ENCODE assay signal across 8 cellular contexts in the genomic region with DNA sequence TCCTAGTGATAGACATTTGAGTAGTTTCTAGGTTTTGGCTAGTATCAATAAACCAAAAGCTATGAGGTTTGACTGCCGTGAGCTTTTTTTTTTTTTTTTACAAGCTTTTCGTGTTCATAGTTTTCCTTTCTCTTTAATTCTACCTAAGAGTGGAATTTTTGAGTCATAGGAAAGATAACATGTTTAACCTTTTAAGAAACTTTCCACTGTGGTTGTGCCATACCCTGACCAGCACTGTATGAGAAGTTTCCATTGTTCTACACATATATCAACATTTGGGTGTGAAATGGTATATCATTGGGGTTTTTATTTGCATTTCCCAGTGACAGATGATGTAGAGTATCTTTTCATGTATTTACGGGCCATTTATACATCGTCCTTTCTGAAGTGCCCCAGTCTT. TPM values are rescaled to one million over a fixed set of nuclear protein-coding genes. Genes with fewer than 3 reads are reported as not detected.
A peak's percentile ranks its signal among the peaks of the same experiment; 100 is the strongest.
DNase-seq lines count a peak whose midpoint lies in the region; ATAC-seq and TF ChIP-seq lines count a peak whose summit lies in the region.

No MANE protein-coding gene starts in this region.

- H3K27ac Mint-ChIP-seq in HFFc6, result no peak overlapping the region

- H3K4me3 ChIP-seq in GM12864 (ENCODE audit: low read depth, low read length) (no peak overlapping the region; the same call in 1 of the 2 replicates), choroid plexus epithelial cell (ENCODE audit: low read depth, low read length) (no peak overlapping the region)

- peaks cover 10% of the 10 kb centered on the region for H3K9me3 Mint-ChIP-seq in HFFc6

- no peak overlapping the region for H3K4me3 Mint-ChIP-seq in HFFc6

- TF ChIP-seq CTCF in GM12864 (IDR thresholded peaks at IDR 0.05; ENCODE audit: low read depth, low read length, missing control alignments) (no peak), choroid plexus epithelial cell (conservative IDR thresholded peaks at IDR 0.05; ENCODE audit: low read depth, low read length) (no peak), HFFc6 (IDR thresholded peaks at IDR 0.05) (no peak)

- peak; percentile 57 for DNase-seq in GM12864 (ENCODE audit: low read depth)
- peak; percentile 9 for DNase-seq in HT1080 (ENCODE audit: low read depth)
- peak; percentile 70 for DNase-seq in choroid plexus epithelial cell (ENCODE audit: low read depth)
- no peak for DNase-seq in HFFc6
- no peak for DNase-seq in ureter (ENCODE audit: low spot score)
- DNase-seq in GOT3 (lab: John Stamatoyannopoulos, UW), result no peak
- no peak for DNase-seq in NCI-H187 treated with DMSO at 0.1 percent for 48 hours (lab: John Stamatoyannopoulos, UW)

- peak; percentile 67 for ATAC-seq in GM21526 (IDR thresholded peaks at IDR 0.05; ENCODE audit: low FRiP score, unreplicated experiment)

- peaks cover 14% of the 10 kb centered on the region for H3K36me3 Mint-ChIP-seq in HFFc6 (ENCODE audit: low read depth)

- H3K4me1 Mint-ChIP-seq in HFFc6 (ENCODE audit: low read depth), result peaks cover 16% of the 10 kb centered on the region

- no peaks in the 10 kb centered on the region for H3K27me3 Mint-ChIP-seq in HFFc6 (ENCODE audit: insufficient read depth)

RNA-seq across cellular contexts. Expression of a gene that starts 31.7 kb away (rescaled TPM):
- total RNA-seq in HT1080 (2014; rRNA removed; shearing (Covaris generic)), result 71.4 and 77.4 TPM in 2 replicates
- 70.9 and 99.7 TPM in 2 replicates for polyA plus RNA-seq in HT1080 (2015; cell fraction: cytosol; rRNA removed)
- polyA plus RNA-seq in HT1080 (2015; cell fraction: nucleus; rRNA removed), result 27.2 and 30.1 TPM in 2 replicates
- total RNA-seq in HFFc6 (2021; fragmentation: NEBNext Ultra II Directional; extraction: Animal tissue kit (Norgen Biotek cat#: 25700)), result 10 to 100 TPM; 48.7 to 54.1 (median 51.5) TPM
- total RNA-seq in ureter, result 44.4 TPM

Comparison
In these comparisons a context has a peak if more than half of its experiments do, and no peak if none do; other contexts are left out.
1. DNase-seq: peak in GM12864 (single experiment), HT1080 (single experiment) and choroid plexus epithelial cell (single experiment); none in HFFc6 (single experiment), ureter (single experiment), GOT3 (single experiment) and NCI-H187 treated with DMSO at 0.1 percent for 48 hours (single experiment).